Comparison of ENCODE assay signal across 24 cellular contexts in the genomic region with DNA sequence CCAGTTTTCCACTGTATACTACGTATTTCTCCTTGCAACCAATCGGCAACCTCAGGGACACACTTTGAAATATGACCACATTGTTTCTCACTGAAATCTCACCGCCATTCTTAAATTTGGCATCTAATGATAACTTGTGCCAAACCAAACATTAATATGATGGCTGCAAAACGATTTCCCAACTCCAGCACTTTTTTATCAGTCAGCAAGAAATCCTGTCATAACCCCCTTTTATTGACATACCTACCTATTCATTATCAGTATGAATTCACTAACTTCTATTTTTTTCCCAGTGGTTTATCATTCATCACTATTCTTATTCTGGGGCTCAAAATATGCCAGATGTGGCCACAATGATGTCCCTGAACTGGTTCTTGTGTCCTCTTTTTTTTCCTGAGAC. TPM values are rescaled to one million over a fixed set of nuclear protein-coding genes. Genes with fewer than 3 reads are reported as not detected.
DNase-seq lines count a peak whose midpoint lies in the region; ATAC-seq and TF ChIP-seq lines count a peak whose summit lies in the region.
"Had no signal": no experiment of that assay in that cellular context is flagged by ENCODE, and none has a peak within 500 bp of the region (broad histone marks: within the 10 kb centered on the region; RNA-seq: fewer than 3 reads in every experiment).

No MANE protein-coding gene starts in this region.

- POLR2A ChIA-PET in Caco-2 (lab: Charles Lee), result no interaction called here

- intact Hi-C loops in Caco-2 (cut with micrococcal nuclease; ENCODE audit: unreplicated experiment), result no loop called here

- H3K4me2 ChIP-seq in GM23338, result no peak overlapping the region
- H3K4me2 ChIP-seq: PC-9 had no signal

- H3K27ac ChIP-seq in GM23338 (ENCODE audit: low read depth) (no peak overlapping the region), HUES6 (ENCODE audit: low read depth, low read length) (0 out of 2 replicates have a peak overlapping the region, but pooled peaks have one; percentile 34)
- H3K27ac ChIP-seq: C4-2B, PC-9, SJSA1 had no signal

- peaks cover 6% of the 10 kb centered on the region; the same call in 2 of the 3 replicates for H3K36me3 Mint-ChIP-seq in GM23338 (ENCODE audit: low read depth)
- peaks cover 3% of the 10 kb centered on the region for H3K36me3 Mint-ChIP-seq in effector memory CD8-positive, alpha-beta T cell (ENCODE audit: insufficient read depth)
- H3K36me3 Mint-ChIP-seq in memory B cell, result peaks cover 12% of the 10 kb centered on the region
- H3K36me3 Mint-ChIP-seq in Caco-2 (ENCODE audit: insufficient read depth, unreplicated experiment), result peaks cover 30% of the 10 kb centered on the region

- peaks cover 82% of the 10 kb centered on the region for H3K79me2 ChIP-seq in GM23338 (replicated peaks; ENCODE audit: insufficient read depth)

- TF ChIP-seq CTCF in GM23338 (conservative IDR thresholded peaks at IDR 0.05; ENCODE audit: low read depth in 2 of 2), result no peak
- TF ChIP-seq CTCF in Caco-2 (IDR thresholded peaks at IDR 0.05; ENCODE audit: insufficient read depth in 1 of 2, low read depth in 1 of 2, low read length in 1 of 2, severe bottlenecking in 1 of 2, unreplicated experiment in 1 of 2), result no peak

- H3K4me1 Mint-ChIP-seq in GM23338 (no peaks in the 10 kb centered on the region), memory B cell (peaks cover 16% of the 10 kb centered on the region), Caco-2 (ENCODE audit: low read depth, unreplicated experiment) (peaks cover 17% of the 10 kb centered on the region)
- peaks cover 23 to 37% of the 10 kb centered on the region in 2 donors for H3K4me1 Mint-ChIP-seq in effector memory CD8-positive, alpha-beta T cell (ENCODE audit: low read depth in 2 of 2)

- no peaks in the 10 kb centered on the region for H3K36me3 ChIP-seq in GM23338 (ENCODE audit: insufficient read depth)
- peaks cover under 1% of the 10 kb centered on the region; the same call in 1 of the 2 replicates for H3K36me3 ChIP-seq in HUES6 (ENCODE audit: control insufficient read depth, insufficient read depth, low read length)
- no peaks in the 10 kb centered on the region for H3K36me3 ChIP-seq in Caco-2 (ENCODE audit: control insufficient read depth, insufficient read depth, low read length)
- H3K36me3 ChIP-seq: HAP-1 had no signal

- H3K9me3 Mint-ChIP-seq in GM23338, result no peaks in the 10 kb centered on the region
- H3K9me3 Mint-ChIP-seq in effector memory CD8-positive, alpha-beta T cell, result no peaks in the 10 kb centered on the region
- H3K9me3 Mint-ChIP-seq in memory B cell, result no peaks in the 10 kb centered on the region
- H3K9me3 Mint-ChIP-seq in Caco-2 (ENCODE audit: unreplicated experiment), result no peaks in the 10 kb centered on the region
- H3K9me3 Mint-ChIP-seq: CD8-positive, alpha-beta T cell; HFFc6 had no signal

- H4K20me1 ChIP-seq in GM23338 (replicated peaks; ENCODE audit: insufficient read depth), result peaks cover 19% of the 10 kb centered on the region

- no peak overlapping the region for H3K9ac ChIP-seq in HUES6 (ENCODE audit: low read length)

- H3K27me3 Mint-ChIP-seq in GM23338 (ENCODE audit: insufficient read depth, low read depth, poor library complexity) (peaks cover 3% of the 10 kb centered on the region), memory B cell (no peaks in the 10 kb centered on the region), Caco-2 (ENCODE audit: insufficient read depth, unreplicated experiment) (no peaks in the 10 kb centered on the region)
- H3K27me3 Mint-ChIP-seq in effector memory CD8-positive, alpha-beta T cell, result no peaks in the 10 kb centered on the region
- H3K27me3 Mint-ChIP-seq: B cell had no signal

- H3F3A ChIP-seq in GM23338 (replicated peaks; ENCODE audit: low read depth), result no peaks in the 10 kb centered on the region

- H3K27me3 ChIP-seq in GM23338 (ENCODE audit: insufficient read depth) (no peaks in the 10 kb centered on the region), HUES6 (ENCODE audit: control insufficient read depth, insufficient read depth, low read length) (no peaks in the 10 kb centered on the region), Caco-2 (replicated peaks; ENCODE audit: control insufficient read depth, insufficient read depth, low read length) (no peaks in the 10 kb centered on the region)
- H3K27me3 ChIP-seq: MG63, SJSA1 had no signal

- no peaks in the 10 kb centered on the region for H3K9me3 ChIP-seq in HUES6 (ENCODE audit: control insufficient read depth, insufficient read depth, low read depth, low read length)
- no peaks in the 10 kb centered on the region for H3K9me3 ChIP-seq in Caco-2
- H3K9me3 ChIP-seq: HAP-1, MG63, SJSA1 had no signal

- H3K4me1 ChIP-seq in GM23338 (ENCODE audit: insufficient read depth) (no peaks in the 10 kb centered on the region), HUES6 (ENCODE audit: control insufficient read depth, insufficient read depth, low read length) (no peaks in the 10 kb centered on the region), Caco-2 (no peaks in the 10 kb centered on the region)
- H3K4me1 ChIP-seq: HAP-1, SJSA1 had no signal

- H3K9me2 ChIP-seq in GM23338 (ENCODE audit: insufficient read depth), result no peaks in the 10 kb centered on the region

- H2AFZ ChIP-seq in GM23338, result no peak overlapping the region
- H2AFZ ChIP-seq: PC-9 had no signal

- H3K4me3 ChIP-seq in GM23338 (no peak overlapping the region), HUES6 (ENCODE audit: low read depth, low read length) (no peak overlapping the region), Caco-2 (ENCODE audit: low read depth, low read length) (no peak overlapping the region)
- H3K4me3 ChIP-seq: HAP-1, MG63, PC-9, SJSA1 had no signal

- CTCF ChIA-PET in Caco-2 (lab: Charles Lee), result interaction anchor here (0.6 kb wide), 1 partner anchor 91 kb away, joined by 3 read pairs; the partner anchor contains the start of gene NME1

- H3K27ac Mint-ChIP-seq in GM23338 (peak overlapping the region; percentile 32; the same call in 1 of the 2 replicates), memory B cell (peak overlapping the region; percentile 35), Caco-2 (ENCODE audit: unreplicated experiment) (no peak overlapping the region)
- H3K27ac Mint-ChIP-seq in effector memory CD8-positive, alpha-beta T cell, result peak overlapping the region; percentile 71 to 84
- H3K27ac Mint-ChIP-seq: B cell; CD8-positive, alpha-beta T cell; HFFc6 had no signal

- ATAC-seq in GM23338, result no peak
- no peak for ATAC-seq in effector memory CD8-positive, alpha-beta T cell (replicated peaks)
- ATAC-seq in memory B cell (ENCODE audit: low read depth), result no peak
- ATAC-seq: CD8-positive, alpha-beta T cell had no signal

- no peak overlapping the region for H3K4me3 Mint-ChIP-seq in GM23338
- no peak overlapping the region for H3K4me3 Mint-ChIP-seq in effector memory CD8-positive, alpha-beta T cell
- no peak overlapping the region for H3K4me3 Mint-ChIP-seq in memory B cell
- no peak overlapping the region for H3K4me3 Mint-ChIP-seq in Caco-2 (ENCODE audit: unreplicated experiment)
- H3K4me3 Mint-ChIP-seq: B cell; CD8-positive, alpha-beta T cell; HFFc6 had no signal

- BruUV-seq in Caco-2 (replicated peaks; lab: Mats Ljungman, UMichigan), result no TSS peak

- DNase-seq in GM23338 (ENCODE audit: low spot score) (no peak), memory B cell (ENCODE audit: low spot score in 2 of 2) (no peak), A172 (ENCODE audit: low spot score) (no peak), pons (ENCODE audit: low spot score) (no peak), Caco-2 (no peak)
- DNase-seq in effector memory CD8-positive, alpha-beta T cell, result no peak
- DNase-seq: CD8-positive, alpha-beta T cell; HFFc6; KG1; MG63; NCI-H1105 treated with DMSO at 0.1 percent for 48 hours; NCI-H146; NCI-H2029; NCI-H446 treated with DMSO at 0.1 percent for 48 hours; NCI-H526; NCI-H82; NK-92 treated with Interleukin-12 subunit alpha and Interleukin-12 subunit beta, amount 100 ng/mL, for 24 hours; PC-9; Right ventricle myocardium superior had no signal

TF ChIP-seq in GM23338, 12 proteins besides CTCF, POLR2A, EP300 and RAD21 (continues in another document):
- no peak for TF ChIP-seq REST (IDR thresholded peaks at IDR 0.05; ENCODE audit: unreplicated experiment)
- no peak for TF ChIP-seq POLR2AphosphoS5 (IDR thresholded peaks at IDR 0.05; ENCODE audit: low read depth)
- TF ChIP-seq EZH2phosphoT487 (IDR thresholded peaks at IDR 0.05; ENCODE audit: unreplicated experiment), result no peak
- TF ChIP-seq NANOG (IDR thresholded peaks at IDR 0.05; ENCODE audit: borderline replicate concordance), result no peak

RNA-seq across cellular contexts. Expression of gene MBTD1, which starts 15.8 kb away (rescaled TPM):
- total RNA-seq in GM23338 (2014; rRNA removed; shearing (Covaris generic)), result 62.0 and 63.9 TPM in 2 replicates
- 17.4 and 19.1 TPM in 2 replicates for polyA plus RNA-seq in GM23338 (2016; fragmentation: Nextera tagmentation; extraction: Ambion mirVana)
- 5.2 and 9.2 TPM in 2 replicates for total RNA-seq in A172 (2014; rRNA removed; shearing (Covaris generic))
- 24.3 and 26.2 TPM in 2 replicates for total RNA-seq in Caco-2 (2022)

RNA-seq across cellular contexts. Expression of gene UTP18, which starts 16.3 kb away (rescaled TPM):
- 79.4 and 92.8 TPM in 2 replicates for total RNA-seq in GM23338 (2014; rRNA removed; shearing (Covaris generic))
- 86.8 and 87.9 TPM in 2 replicates for polyA plus RNA-seq in GM23338 (2016; fragmentation: Nextera tagmentation; extraction: Ambion mirVana)
- 104 and 109 TPM in 2 replicates for total RNA-seq in A172 (2014; rRNA removed; shearing (Covaris generic))
- total RNA-seq in Caco-2 (2022), result 55.3 and 63.4 TPM in 2 replicates
